17 cellular contexts compared by ENCODE assay signal in genomic region chr13:50762969-50763568, GRCh38.
"Had no signal": no experiment of that assay in that cellular context is flagged by ENCODE, and none has a peak within 500 bp of the region (broad histone marks: within the 10 kb centered on the region; RNA-seq: fewer than 3 reads in every experiment).

No MANE protein-coding gene starts in this region.

- H3K9me3 ChIP-seq: body of pancreas, pancreas, tibial nerve, uterus had no signal

- H3K9me3 Mint-ChIP-seq: activated CD8-positive, alpha-beta T cell treated with anti-CD3 and anti-CD28 coated beads for 36 hours; activated T-cell treated with anti-CD3 and anti-CD28 coated beads, Interleukin-2, amount 50 U/mL, for 4 hours; stimulated activated effector memory CD8-positive, alpha-beta T cell treated with anti-CD3 and anti-CD28 coated beads, Interleukin-12 subunit alpha, Interleukin-12 subunit beta, amount 100 ng/mL, for 72 hours; T-helper 1 cell treated with Interleukin-12 subunit alpha and Interleukin-12 subunit beta and Interleukin-4 antibody, amounts not matched to agents 30 μg/mL and 1 μg/mL, for 36 hours had no signal

- DNase-seq: activated CD4-positive, alpha-beta T cell treated with anti-CD3 and anti-CD28 coated beads for 48 hours; activated CD8-positive, alpha-beta T cell treated with anti-CD3 and anti-CD28 coated beads for 36 hours; activated effector memory CD4-positive, alpha-beta T cell treated with anti-CD3 and anti-CD28 coated beads, Interleukin-2, amount 50 U/mL, for 16 hours; activated T-cell treated with anti-CD3 and anti-CD28 coated beads, Interleukin-2, amount 50 U/mL, for 4 hours; body of pancreas; cortex of kidney; effector CD8-positive, alpha-beta T cell; foreskin keratinocyte; heart left ventricle; midbrain; pancreas; retina; uterus had no signal

- H3K36me3 Mint-ChIP-seq: activated naive CD8-positive, alpha-beta T cell; stimulated activated effector memory CD8-positive, alpha-beta T cell treated with anti-CD3 and anti-CD28 coated beads, Interleukin-12 subunit alpha, Interleukin-12 subunit beta, amount 100 ng/mL, for 72 hours had no signal

- H3K4me3 Mint-ChIP-seq: activated CD8-positive, alpha-beta T cell treated with anti-CD3 and anti-CD28 coated beads for 36 hours; activated naive CD8-positive, alpha-beta T cell; activated T-cell treated with anti-CD3 and anti-CD28 coated beads, Interleukin-2, amount 50 U/mL, for 4 hours; stimulated activated effector memory CD8-positive, alpha-beta T cell treated with anti-CD3 and anti-CD28 coated beads, Interleukin-12 subunit alpha, Interleukin-12 subunit beta, amount 100 ng/mL, for 72 hours; T-helper 1 cell treated with Interleukin-12 subunit alpha and Interleukin-12 subunit beta and Interleukin-4 antibody, amounts not matched to agents 30 μg/mL and 1 μg/mL, for 36 hours had no signal

- H3K27me3 Mint-ChIP-seq: activated naive CD8-positive, alpha-beta T cell had no signal

- FAIRE-seq: pancreas had no signal

- H3K4me3 ChIP-seq: body of pancreas, heart left ventricle, pancreas, tibial nerve, uterus had no signal

- H3K27ac ChIP-seq: body of pancreas, foreskin keratinocyte, heart left ventricle, pancreas, tibial nerve, uterus had no signal

- ATAC-seq: activated CD8-positive, alpha-beta T cell treated with anti-CD3 and anti-CD28 coated beads for 36 hours; activated T-cell treated with anti-CD3 and anti-CD28 coated beads, Interleukin-2, amount 50 U/mL, for 4 hours; body of pancreas; foreskin keratinocyte; heart left ventricle; pancreas; stimulated activated effector memory CD8-positive, alpha-beta T cell treated with anti-CD3 and anti-CD28 coated beads, Interleukin-12 subunit alpha, Interleukin-12 subunit beta, amount 100 ng/mL, for 72 hours had no signal

- H3K36me3 ChIP-seq: heart left ventricle, pancreas, uterus had no signal

- H3K27ac Mint-ChIP-seq: activated CD8-positive, alpha-beta T cell treated with anti-CD3 and anti-CD28 coated beads for 36 hours; activated naive CD8-positive, alpha-beta T cell; stimulated activated effector memory CD8-positive, alpha-beta T cell treated with anti-CD3 and anti-CD28 coated beads, Interleukin-12 subunit alpha, Interleukin-12 subunit beta, amount 100 ng/mL, for 72 hours; T-helper 1 cell treated with Interleukin-12 subunit alpha and Interleukin-12 subunit beta and Interleukin-4 antibody, amounts not matched to agents 30 μg/mL and 1 μg/mL, for 36 hours had no signal

- H3K27me3 ChIP-seq: body of pancreas, foreskin keratinocyte, heart left ventricle, pancreas, tibial nerve, uterus had no signal
